ENCODE assay signal across 20 cellular contexts in the genomic region with DNA sequence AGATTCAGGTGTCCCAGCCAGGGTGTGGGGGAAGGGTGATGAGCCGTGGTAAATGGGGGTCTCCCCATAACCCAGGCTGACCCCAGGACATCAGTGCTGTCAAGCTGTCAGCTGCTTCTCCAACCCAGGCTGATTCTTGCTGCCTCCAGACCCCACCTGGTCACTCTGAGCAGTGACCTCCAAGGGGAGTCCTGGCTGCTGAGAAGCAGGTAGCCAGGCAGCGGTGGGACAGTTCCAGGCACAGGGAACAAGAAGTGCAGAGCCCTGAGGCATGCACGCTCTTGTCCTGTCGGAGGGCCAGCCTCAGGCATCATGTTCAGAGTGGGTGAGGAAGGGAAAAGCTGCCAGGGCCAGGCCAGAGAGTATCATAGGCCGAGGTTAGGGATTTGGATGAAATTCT. TPM values are rescaled to one million over a fixed set of nuclear protein-coding genes. Genes with fewer than 3 reads are reported as not detected.
DNase-seq lines count a peak whose midpoint lies in the region; ATAC-seq and TF ChIP-seq lines count a peak whose summit lies in the region.
"Had no signal": no experiment of that assay in that cellular context is flagged by ENCODE, and none has a peak within 500 bp of the region (broad histone marks: within the 10 kb centered on the region; RNA-seq: fewer than 3 reads in every experiment).

No MANE protein-coding gene starts in this region.

- POLR2A ChIA-PET in CD8-positive, alpha-beta T cell (lab: Charles Lee) = interaction anchor here (0.6 kb wide), 1 partner anchor 157 kb away, joined by 5 read pairs; no protein-coding TSS in a partner anchor

- no peak for TF ChIP-seq CTCF in CD8-positive, alpha-beta T cell (IDR thresholded peaks at IDR 0.05)
- no peak for TF ChIP-seq CTCF in WERI-Rb-1 (IDR thresholded peaks at IDR 0.05; ENCODE audit: low read depth, low read length)
- TF ChIP-seq CTCF in esophagus squamous epithelium (IDR thresholded peaks at IDR 0.05) = no peak
- TF ChIP-seq CTCF in suprapubic skin (IDR thresholded peaks at IDR 0.05) = no peak

- peaks cover 14% of the 10 kb centered on the region for H3K4me1 ChIP-seq in CD8-positive, alpha-beta T cell (ENCODE audit: insufficient read depth, low read length)
- H3K4me1 ChIP-seq in esophagus squamous epithelium (peaks cover 48 to 96% (median 49%) of the 10 kb centered on the region in 3 donors), suprapubic skin (peaks cover 81% of the 10 kb centered on the region)

- no peak overlapping the region for H3K27ac ChIP-seq in CD8-positive, alpha-beta T cell (ENCODE audit: low read depth, low read length)
- H3K27ac ChIP-seq in WERI-Rb-1 (peak overlapping the region; percentile 67), esophagus squamous epithelium (no peak overlapping the region), suprapubic skin (no peak overlapping the region)
- H3K27ac ChIP-seq: KMS-11 had no signal

- H3K4me3 Mint-ChIP-seq in CD8-positive, alpha-beta T cell = peak overlapping the region; percentile 11

- WGBS in esophagus squamous epithelium, 2 donors = 44 to 48% methylated on average over 2 to 3 of the region's 5 CpGs
- 52% methylated on average over 3 of the region's 5 CpGs for WGBS in suprapubic skin

- intact Hi-C loops in CD8-positive, alpha-beta T cell (cut with DNase I, micrococcal nuclease) = no loop called here
- intact Hi-C loops in esophagus squamous epithelium (cut with DNase I) = no loop called here

- H3K9me3 Mint-ChIP-seq in CD8-positive, alpha-beta T cell = no peaks in the 10 kb centered on the region

- no peak overlapping the region for H3K27ac Mint-ChIP-seq in CD8-positive, alpha-beta T cell

- no peak for TF ChIP-seq POLR2A in esophagus squamous epithelium (IDR thresholded peaks at IDR 0.05)
- no peak for TF ChIP-seq POLR2A in suprapubic skin (IDR thresholded peaks at IDR 0.05)

- no peak for DNase-seq in CD8-positive, alpha-beta T cell
- DNase-seq in WERI-Rb-1 (no peak), esophagus squamous epithelium (lab: John Stamatoyannopoulos, UW) (no peak), suprapubic skin (ENCODE audit: low spot score in 2 of 2) (no peak), T-helper 2 cell (no peak), NCI-H82 treated with DMSO at 0.1 percent for 48 hours (lab: John Stamatoyannopoulos, UW; ENCODE audit: unreplicated experiment) (no peak), SW480 (ENCODE audit: low spot score) (no peak)
- DNase-seq: ACHN, AML-193, DMS79 treated with DMSO at 0.1 percent for 48 hours, NCI-H1048, NCI-H1436 treated with DMSO at 0.1 percent for 48 hours, NCI-H2029 treated with DMSO at 0.1 percent for 48 hours, NCI-H2171 treated with DMSO at 0.1 percent for 48 hours, NCI-H446 treated with DMSO at 0.1 percent for 48 hours, NCI-H748 treated with DMSO at 0.1 percent for 48 hours, SHP77, SK-N-SH had no signal

- CTCF ChIA-PET in CD8-positive, alpha-beta T cell (lab: Charles Lee) = interaction anchor here (1.4 kb wide), 1 partner anchor 64 kb away, joined by 3 read pairs; no protein-coding TSS in a partner anchor

- H3K36me3 Mint-ChIP-seq in CD8-positive, alpha-beta T cell = no peaks in the 10 kb centered on the region

- no peak for ATAC-seq in CD8-positive, alpha-beta T cell
- ATAC-seq: HepG2 had no signal

- peaks cover 36% of the 10 kb centered on the region for H3K27me3 ChIP-seq in CD8-positive, alpha-beta T cell (ENCODE audit: insufficient read depth, low read length)
- H3K27me3 ChIP-seq in WERI-Rb-1 (ENCODE audit: insufficient read depth, low read depth, severe bottlenecking) (no peaks in the 10 kb centered on the region), esophagus squamous epithelium (peaks cover 0 to 100% (median 3%) of the 10 kb centered on the region in 4 donors), suprapubic skin (peaks cover 93% of the 10 kb centered on the region)

- no peaks in the 10 kb centered on the region for H3K9me3 ChIP-seq in CD8-positive, alpha-beta T cell (ENCODE audit: low read length)
- H3K9me3 ChIP-seq in WERI-Rb-1 (ENCODE audit: severe bottlenecking) (no peaks in the 10 kb centered on the region), esophagus squamous epithelium (no peaks in the 10 kb centered on the region), suprapubic skin (no peaks in the 10 kb centered on the region)
- H3K9me3 ChIP-seq: SK-N-SH had no signal

- H3K36me3 ChIP-seq in CD8-positive, alpha-beta T cell (ENCODE audit: insufficient read depth, low read length) = no peaks in the 10 kb centered on the region
- H3K36me3 ChIP-seq in WERI-Rb-1 = no peaks in the 10 kb centered on the region
- no peaks in the 10 kb centered on the region for H3K36me3 ChIP-seq in esophagus squamous epithelium
- no peaks in the 10 kb centered on the region for H3K36me3 ChIP-seq in suprapubic skin

- no peak overlapping the region for H3K4me3 ChIP-seq in CD8-positive, alpha-beta T cell (ENCODE audit: low read depth, low read length)
- H3K4me3 ChIP-seq in WERI-Rb-1 (ENCODE audit: low read depth, low read length) = no peak overlapping the region
- peak overlapping the region; percentile 31 to 61 (median 40) for H3K4me3 ChIP-seq in esophagus squamous epithelium
- H3K4me3 ChIP-seq in suprapubic skin = peak overlapping the region; percentile 48

- TF ChIP-seq EP300 in suprapubic skin (IDR thresholded peaks at IDR 0.05) = no peak

- peaks cover 7% of the 10 kb centered on the region for H3K4me1 Mint-ChIP-seq in CD8-positive, alpha-beta T cell (ENCODE audit: low read depth)

- peaks cover 37% of the 10 kb centered on the region for H3K27me3 Mint-ChIP-seq in CD8-positive, alpha-beta T cell (ENCODE audit: low read depth)

RNA-seq across cellular contexts. Expression of gene ESPN, which starts 1.1 kb away (rescaled TPM):
- total RNA-seq in CD8-positive, alpha-beta T cell = 1 to 10 TPM; 2.7 to 5.5 TPM
- total RNA-seq in esophagus squamous epithelium (10 to 100 TPM; 14.5 to 22.2 (median 18.6) TPM), suprapubic skin (10 to 100 TPM; 37.6 to 54.4 (median 48.8) TPM)

RNA-seq across cellular contexts. Expression of gene HES2, which starts 6.0 kb away (rescaled TPM):
- total RNA-seq in CD8-positive, alpha-beta T cell = not detected
- 10 to 100 TPM; 40.5 to 51.9 (median 50.2) TPM for total RNA-seq in esophagus squamous epithelium
- total RNA-seq in suprapubic skin = 10 to 100 TPM; 18.2 to 36.4 (median 24.9) TPM

RNA-seq across cellular contexts. Expression of gene ACOT7, which starts 32.1 kb away (rescaled TPM):
- total RNA-seq in CD8-positive, alpha-beta T cell = 1 to 10 TPM; 2.8 to 3.1 TPM
- total RNA-seq in esophagus squamous epithelium = 10 to 100 TPM; 23.5 to 50.7 (median 39.0) TPM
- total RNA-seq in suprapubic skin = 10 to 100 TPM in 3 of 4 donors, 1 to 10 TPM in 1; 8.4 to 40.5 (median 26.7) TPM

RNA-seq across cellular contexts. Expression of gene TNFRSF25, which starts 40.3 kb away (rescaled TPM):
- total RNA-seq in CD8-positive, alpha-beta T cell = 100 to 1,000 TPM; 178 to 185 TPM
- total RNA-seq in esophagus squamous epithelium = 10 to 100 TPM; 22.1 to 47.3 (median 34.3) TPM
- 100 to 1,000 TPM in 2 of 4 donors, 10 to 100 TPM in 2; 66.8 to 411 (median 99.5) TPM for total RNA-seq in suprapubic skin

Comparison
In these comparisons a context has a peak if more than half of its experiments do, and no peak if none do; other contexts are left out.
1. H3K4me3 ChIP-seq: peak in esophagus squamous epithelium (4 of 4) and suprapubic skin (single experiment); none in CD8-positive, alpha-beta T cell (single experiment) and WERI-Rb-1 (single experiment).
2. RNA of gene HES2, which starts 6.0 kb away (total RNA-seq): 40.5 to 51.9 TPM in esophagus squamous epithelium and 18.2 to 36.4 TPM in suprapubic skin; not detected in CD8-positive, alpha-beta T cell; every median in the first group is over 10 times any median in the second.